In the genomic region with DNA sequence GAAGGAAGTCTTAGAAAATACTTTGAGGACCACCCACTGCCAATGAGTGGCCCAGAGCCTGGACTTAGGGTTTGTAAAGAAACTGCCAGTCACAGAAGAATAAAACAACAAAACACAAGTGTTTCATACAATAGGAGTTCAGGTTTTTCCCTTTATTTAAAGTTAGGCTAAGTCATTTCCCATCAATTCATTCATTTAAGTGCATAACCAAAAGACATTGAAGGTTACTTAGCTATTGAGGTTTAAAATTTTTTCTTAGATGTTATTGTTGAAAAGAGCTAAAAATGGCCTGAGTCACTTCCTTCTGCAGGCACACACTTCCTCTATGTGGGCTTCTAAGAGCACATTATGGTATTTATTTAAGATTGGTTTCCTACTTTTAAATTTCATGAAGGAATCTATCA, we compare ENCODE assay signal across 11 cellular contexts. TPM values are rescaled to one million over a fixed set of nuclear protein-coding genes. Genes with fewer than 3 reads are reported as not detected.
A peak's percentile ranks its signal among the peaks of the same experiment; 100 is the strongest.
DNase-seq lines count a peak whose midpoint lies in the region; ATAC-seq and TF ChIP-seq lines count a peak whose summit lies in the region.
"Had no signal": no experiment of that assay in that cellular context is flagged by ENCODE, and none has a peak within 500 bp of the region (broad histone marks: within the 10 kb centered on the region; RNA-seq: fewer than 3 reads in every experiment).

No MANE protein-coding gene starts in this region.

- no peak overlapping the region for H3K27ac ChIP-seq in OCI-LY7 (ENCODE audit: low read depth, low read length, poor library complexity, severe bottlenecking)
- H3K27ac ChIP-seq: breast epithelium, lower lobe of right lung had no signal

- H3K79me2 ChIP-seq in OCI-LY7 (ENCODE audit: insufficient read depth, low read depth, low read length) = no peaks in the 10 kb centered on the region

- TF ChIP-seq CTCF in OCI-LY7 (conservative IDR thresholded peaks at IDR 0.05; ENCODE audit: low read length) (no peak), choroid plexus epithelial cell (conservative IDR thresholded peaks at IDR 0.05; ENCODE audit: low read depth, low read length) (no peak)

- peaks cover 12% of the 10 kb centered on the region for H3K4me1 Mint-ChIP-seq in activated CD4-positive, alpha-beta T cell treated with anti-CD3 and anti-CD28 coated beads for 36 hours

- H2AFZ ChIP-seq in OCI-LY7 (ENCODE audit: low read length) = no peak overlapping the region

- POLR2A ChIA-PET in activated CD4-positive, alpha-beta T cell treated with anti-CD3 and anti-CD28 coated beads for 36 hours (lab: Charles Lee) = interaction anchor here (0.8 kb wide), 1 partner anchor 1211 kb away, joined by 4 read pairs; no protein-coding TSS in a partner anchor
- POLR2A ChIA-PET in OCI-LY7 (lab: Charles Lee) = interaction anchor here (0.7 to 1.7 kb wide), 10 partner anchors 11 to 309 kb away, joined by 3 to 6 read pairs (median 4); partner anchors contain the start of gene ARMC2

- H4K20me1 ChIP-seq in OCI-LY7 (ENCODE audit: insufficient read depth, low read length) = no peaks in the 10 kb centered on the region

- peak overlapping the region; percentile 72 for H3K27ac Mint-ChIP-seq in activated CD4-positive, alpha-beta T cell treated with anti-CD3 and anti-CD28 coated beads for 36 hours

- no peak overlapping the region for H3K4me3 Mint-ChIP-seq in activated CD4-positive, alpha-beta T cell treated with anti-CD3 and anti-CD28 coated beads for 36 hours

- no peaks in the 10 kb centered on the region for H3K9me3 ChIP-seq in OCI-LY7 (ENCODE audit: low read length)
- H3K9me3 ChIP-seq: breast epithelium, lower lobe of right lung had no signal

- intact Hi-C loops in activated CD4-positive, alpha-beta T cell treated with anti-CD3 and anti-CD28 coated beads for 36 hours (cut with DNase I, micrococcal nuclease) = no loop called here
- intact Hi-C loops in OCI-LY7 (cut with micrococcal nuclease; ENCODE audit: unreplicated experiment) = loop anchor here (10.0 kb wide), 1 partner anchor 638 kb away; the partner anchor contains the start of gene SNX3

- H3K4me3 ChIP-seq in OCI-LY7 (ENCODE audit: low read depth, low read length, poor library complexity, severe bottlenecking) (no peak overlapping the region), choroid plexus epithelial cell (ENCODE audit: low read depth, low read length) (no peak overlapping the region)
- H3K4me3 ChIP-seq: breast epithelium, lower lobe of right lung had no signal

- H3K27me3 Mint-ChIP-seq in activated CD4-positive, alpha-beta T cell treated with anti-CD3 and anti-CD28 coated beads for 36 hours = no peaks in the 10 kb centered on the region

- H3K36me3 Mint-ChIP-seq in activated CD4-positive, alpha-beta T cell treated with anti-CD3 and anti-CD28 coated beads for 36 hours (ENCODE audit: low read depth) = peaks cover 2% of the 10 kb centered on the region

- DNase-seq in activated CD4-positive, alpha-beta T cell treated with anti-CD3 and anti-CD28 coated beads for 36 hours = no peak
- no peak for DNase-seq in activated CD4-positive, alpha-beta T cell treated with anti-CD3 and anti-CD28 coated beads, Interleukin-2, amount 50 U/mL, for 1 hour
- DNase-seq in OCI-LY7 (ENCODE audit: low spot score) = peak; percentile 54
- DNase-seq in choroid plexus epithelial cell (ENCODE audit: low read depth) = peak; percentile 33
- peak; percentile 37 for DNase-seq in pons (ENCODE audit: low spot score)
- no peak for DNase-seq in hepatic stellate cell (ENCODE audit: low spot score)
- no peak for DNase-seq in NCI-H1694 treated with DMSO at 0.1 percent for 48 hours (lab: John Stamatoyannopoulos, UW)
- DNase-seq: lower lobe of right lung, NCI-H1417 had no signal

- no peaks in the 10 kb centered on the region for H3K36me3 ChIP-seq in OCI-LY7 (ENCODE audit: insufficient read depth, low read length)
- H3K36me3 ChIP-seq: breast epithelium, lower lobe of right lung had no signal

- no TSS peak for BruUV-seq in OCI-LY7 (replicated peaks; lab: Mats Ljungman, UMichigan)

- no peak for ATAC-seq in activated CD4-positive, alpha-beta T cell treated with anti-CD3 and anti-CD28 coated beads for 36 hours
- ATAC-seq in HG03354 (IDR thresholded peaks at IDR 0.05; ENCODE audit: poor library complexity, severe bottlenecking, unreplicated experiment) = no peak

- H3K4me2 ChIP-seq in OCI-LY7 (ENCODE audit: low read length) = peak overlapping the region; percentile 63

- CTCF ChIA-PET in activated CD4-positive, alpha-beta T cell treated with anti-CD3 and anti-CD28 coated beads for 36 hours (lab: Charles Lee) = interaction anchor here (1.0 to 2.5 kb wide), 6 partner anchors 9 to 171 kb away, joined by 3 to 12 read pairs (median 4); no protein-coding TSS in a partner anchor
- CTCF ChIA-PET in OCI-LY7 (lab: Charles Lee; ENCODE audit: unreplicated experiment) = interaction anchor here (1.3 kb wide), 1 partner anchor 54 kb away, joined by 3 read pairs; the partner anchor contains the start of gene ARMC2

- H3K9me2 ChIP-seq in OCI-LY7 (ENCODE audit: insufficient read depth, low read length) = no peaks in the 10 kb centered on the region

- no peaks in the 10 kb centered on the region for H3K9me3 Mint-ChIP-seq in activated CD4-positive, alpha-beta T cell treated with anti-CD3 and anti-CD28 coated beads for 36 hours (ENCODE audit: low read depth)

- H3K4me1 ChIP-seq in OCI-LY7 (ENCODE audit: insufficient read depth, low read length, poor library complexity, severe bottlenecking) = peaks cover 60% of the 10 kb centered on the region
- H3K4me1 ChIP-seq: breast epithelium had no signal

RNA-seq across cellular contexts. Expression of gene ARMC2, which starts 54.2 kb away (rescaled TPM):
- 1 to 10 TPM; 3.9 to 5.2 TPM for total RNA-seq in activated CD4-positive, alpha-beta T cell treated with anti-CD3 and anti-CD28 coated beads for 36 hours
- 0.21 and 2.6 TPM in 2 replicates for total RNA-seq in OCI-LY7 (2014; rRNA removed; shearing (Covaris generic))
- 8.4 and 8.9 TPM in 2 replicates for total RNA-seq in OCI-LY7 (2022)

Comparison
In these comparisons a context has a peak if more than half of its experiments do, and no peak if none do; other contexts are left out.
1. DNase-seq: peak in OCI-LY7 (single experiment), choroid plexus epithelial cell (single experiment) and pons (single experiment); none in activated CD4-positive, alpha-beta T cell treated with anti-CD3 and anti-CD28 coated beads for 36 hours (single experiment), activated CD4-positive, alpha-beta T cell treated with anti-CD3 and anti-CD28 coated beads, Interleukin-2, amount 50 U/mL, for 1 hour (single experiment), hepatic stellate cell (single experiment) and NCI-H1694 treated with DMSO at 0.1 percent for 48 hours (single experiment).